Comparison of ENCODE assay signal across 19 cellular contexts in the genomic region with DNA sequence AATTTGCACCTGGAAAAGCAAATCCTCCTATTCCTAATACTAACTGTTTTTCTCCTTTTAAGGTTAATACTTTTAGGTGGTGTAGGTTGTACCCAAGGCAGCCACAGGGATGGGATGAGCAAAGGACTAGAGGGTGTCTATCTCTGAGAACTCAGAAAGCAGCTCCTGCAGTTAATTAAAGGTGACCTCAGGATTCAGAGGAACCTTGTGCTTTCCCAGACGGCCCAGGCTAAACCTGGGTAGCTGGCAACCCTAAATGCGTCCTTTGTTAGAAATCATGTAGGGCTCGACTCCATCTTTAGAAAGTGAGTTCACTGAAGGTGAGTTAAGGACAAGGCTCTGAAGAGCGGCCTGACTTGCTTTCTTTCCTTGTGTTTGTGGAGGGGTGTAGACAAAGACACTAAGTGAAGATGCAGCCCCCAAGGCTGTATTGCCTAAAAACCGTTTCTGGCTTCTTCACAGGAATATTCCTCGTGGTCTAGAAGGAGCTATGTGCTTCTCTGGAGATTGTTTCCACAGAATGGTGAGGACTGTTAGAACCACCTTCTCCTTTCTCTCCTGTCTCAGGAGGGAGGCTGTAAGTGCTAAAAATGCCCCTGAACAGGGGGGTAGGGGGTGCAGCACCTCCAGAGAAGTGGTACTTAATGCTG. TPM values are rescaled to one million over a fixed set of nuclear protein-coding genes. Genes with fewer than 3 reads are reported as not detected.
DNase-seq lines count a peak whose midpoint lies in the region; ATAC-seq, FAIRE-seq and TF ChIP-seq lines count a peak whose summit lies in the region.
"Had no signal": no experiment of that assay in that cellular context is flagged by ENCODE, and none has a peak within 500 bp of the region (broad histone marks: within the 10 kb centered on the region; RNA-seq: fewer than 3 reads in every experiment).

No MANE protein-coding gene starts in this region.

- peak overlapping the region; percentile 59 to 70 for H3K18ac ChIP-seq in mesenchymal stem cell (ENCODE audit: low read depth in 1 of 2, low read length in 2 of 2)

- H2BK15ac ChIP-seq in mesenchymal stem cell (ENCODE audit: low read depth, poor library complexity, severe bottlenecking), result no peak overlapping the region

- no peak overlapping the region for H2AFZ ChIP-seq in mesenchymal stem cell (ENCODE audit: low read depth, low read length)

- intact Hi-C loops in Right ventricle myocardium inferior (cut with DNase I) (no loop called here), right cardiac atrium (cut with DNase I) (no loop called here), kidney (cut with DNase I) (no loop called here)

- no peak overlapping the region for H2BK12ac ChIP-seq in mesenchymal stem cell (ENCODE audit: low read length in 2 of 2)

- FAIRE-seq in kidney (lab: Jason Lieb, UNC), result no peak

- DNase-seq in Right ventricle myocardium inferior (ENCODE audit: missing footprints) (no peak), right cardiac atrium (no peak), T-helper 17 cell (no peak), mesenchymal stem cell (no peak), thoracic aorta (ENCODE audit: low spot score) (no peak), kidney (no peak), Kasumi-1 (lab: John Stamatoyannopoulos, UW) (no peak)
- DNase-seq: ACHN; activated naive CD8-positive, alpha-beta T cell treated with anti-CD3 and anti-CD28 coated beads for 36 hours; activated T-cell treated with anti-CD3 and anti-CD28 coated beads for 4 hours; caudate nucleus; foreskin keratinocyte; GDM1; NCI-H1105 treated with DMSO at 0.1 percent for 48 hours; tibial artery had no signal

- H4K8ac ChIP-seq in mesenchymal stem cell (ENCODE audit: low read length), result peak overlapping the region; percentile 64

- H3K9ac ChIP-seq in mesenchymal stem cell (ENCODE audit: low read length), result peak overlapping the region; percentile 81
- H3K9ac ChIP-seq in kidney (ENCODE audit: low read length in 2 of 2), result no peak overlapping the region

- H3K4me1 Mint-ChIP-seq in T-helper 17 cell, result peaks cover 31% of the 10 kb centered on the region

- H3K4me1 ChIP-seq in right cardiac atrium (ENCODE audit: control insufficient read depth, insufficient read depth, low read length) (peaks cover 4% of the 10 kb centered on the region), mesenchymal stem cell (ENCODE audit: control insufficient read depth, insufficient read depth, low read depth, low read length) (peaks cover 6% of the 10 kb centered on the region), thoracic aorta (ENCODE audit: control insufficient read depth in 1 of 2, low read depth in 2 of 2) (peaks cover 34 to 58% of the 10 kb centered on the region in 2 donors), kidney (ENCODE audit: control insufficient read depth in 1 of 2, insufficient read depth in 1 of 2, low read depth in 1 of 2, low read length in 2 of 2) (peaks cover 0 to 7% of the 10 kb centered on the region in 2 donors)

- peak overlapping the region; percentile 84 for H3K27ac Mint-ChIP-seq in T-helper 17 cell
- H3K27ac Mint-ChIP-seq: activated naive CD8-positive, alpha-beta T cell treated with anti-CD3 and anti-CD28 coated beads for 36 hours; T-helper 2 cell treated with Interferon-gamma antibody and Interleukin-4, amounts not matched to agents 5 μg/mL and 100 μg/mL, for 36 hours had no signal

- peaks cover 4% of the 10 kb centered on the region for H3K36me3 Mint-ChIP-seq in T-helper 17 cell (ENCODE audit: low read depth)

- ATAC-seq in Right ventricle myocardium inferior (peak; percentile 31), right cardiac atrium (no peak), T-helper 17 cell (peak; percentile 16), thoracic aorta (ENCODE audit: insufficient number of reproducible peaks, low FRiP score, low read depth) (no peak), HG03469 (IDR thresholded peaks at IDR 0.05; ENCODE audit: unreplicated experiment) (no peak)
- ATAC-seq: foreskin keratinocyte had no signal

- peak overlapping the region; percentile 49 for H2BK120ac ChIP-seq in mesenchymal stem cell (ENCODE audit: low read depth, low read length)

- H3K9me3 ChIP-seq in right cardiac atrium (ENCODE audit: control insufficient read depth, low read length), result no peaks in the 10 kb centered on the region
- no peaks in the 10 kb centered on the region for H3K9me3 ChIP-seq in T-helper 17 cell (ENCODE audit: control insufficient read depth, low read length, poor library complexity, severe bottlenecking)
- no peaks in the 10 kb centered on the region for H3K9me3 ChIP-seq in mesenchymal stem cell (ENCODE audit: control insufficient read depth, low read length)
- no peaks in the 10 kb centered on the region for H3K9me3 ChIP-seq in thoracic aorta
- H3K9me3 ChIP-seq in kidney (ENCODE audit: control insufficient read depth in 1 of 2, low read length in 2 of 2), result no peaks in the 10 kb centered on the region
- H3K9me3 ChIP-seq: HAP-1, tibial artery had no signal

- peaks cover 21 to 68% of the 10 kb centered on the region in 2 experiments for H3K36me3 ChIP-seq in mesenchymal stem cell (ENCODE audit: control insufficient read depth in 1 of 2, insufficient read depth in 2 of 2, low read depth in 1 of 2, low read length in 2 of 2)
- H3K36me3 ChIP-seq in thoracic aorta, result peaks cover 4% of the 10 kb centered on the region
- H3K36me3 ChIP-seq in kidney (ENCODE audit: control insufficient read depth in 1 of 2, insufficient read depth in 2 of 2, low read length in 2 of 2), result no peaks in the 10 kb centered on the region
- H3K36me3 ChIP-seq: HAP-1 had no signal

- H3K4me3 ChIP-seq in right cardiac atrium (ENCODE audit: low read length), result no peak overlapping the region
- no peak overlapping the region for H3K4me3 ChIP-seq in mesenchymal stem cell (ENCODE audit: insufficient read depth in 1 of 2, low read depth in 1 of 2, low read length in 2 of 2)
- H3K4me3 ChIP-seq in thoracic aorta, result no peak overlapping the region
- no peak overlapping the region for H3K4me3 ChIP-seq in kidney (ENCODE audit: low read length in 2 of 2)
- H3K4me3 ChIP-seq: HAP-1, lung, tibial artery had no signal

- H3K27me3 ChIP-seq in right cardiac atrium (ENCODE audit: control insufficient read depth, insufficient read depth), result no peaks in the 10 kb centered on the region
- H3K27me3 ChIP-seq in mesenchymal stem cell (ENCODE audit: control insufficient read depth in 1 of 2, insufficient read depth in 1 of 2, low read length in 2 of 2), result no peaks in the 10 kb centered on the region
- H3K27me3 ChIP-seq in thoracic aorta (replicated peaks; ENCODE audit: insufficient read depth), result no peaks in the 10 kb centered on the region
- H3K27me3 ChIP-seq: foreskin keratinocyte, tibial artery had no signal

- no peak overlapping the region for H3K4ac ChIP-seq in mesenchymal stem cell (ENCODE audit: low read depth in 1 of 2, low read length in 2 of 2)

- H3K4me2 ChIP-seq in mesenchymal stem cell (ENCODE audit: low read length, poor library complexity, severe bottlenecking), result peak overlapping the region; percentile 9

- peak overlapping the region; percentile 77 for H2AK5ac ChIP-seq in mesenchymal stem cell (ENCODE audit: low read length, severe bottlenecking)

- H3K23ac ChIP-seq in mesenchymal stem cell (ENCODE audit: low read length in 2 of 2), result no peak overlapping the region

- peak overlapping the region; percentile 31 for H3K4me3 Mint-ChIP-seq in T-helper 17 cell
- H3K4me3 Mint-ChIP-seq: activated naive CD8-positive, alpha-beta T cell treated with anti-CD3 and anti-CD28 coated beads for 36 hours; T-helper 2 cell treated with Interferon-gamma antibody and Interleukin-4, amounts not matched to agents 5 μg/mL and 100 μg/mL, for 36 hours had no signal

- no peak overlapping the region for H4K91ac ChIP-seq in mesenchymal stem cell (ENCODE audit: low read length)

- no peak overlapping the region for H2BK5ac ChIP-seq in mesenchymal stem cell (ENCODE audit: low read depth, low read length, poor library complexity, severe bottlenecking)

- 71% methylated on average over 6 of the region's 6 CpGs for WGBS in right cardiac atrium
- 93% methylated on average over 4 of the region's 6 CpGs for WGBS in mesenchymal stem cell

- H3K27ac ChIP-seq in right cardiac atrium (ENCODE audit: low read length), result no peak overlapping the region
- peak overlapping the region; percentile 17 for H3K27ac ChIP-seq in mesenchymal stem cell (ENCODE audit: low read length, poor library complexity, severe bottlenecking)
- H3K27ac ChIP-seq in thoracic aorta, result peak overlapping the region; percentile 16 to 58
- H3K27ac ChIP-seq in kidney (ENCODE audit: low read depth in 2 of 2, low read length in 2 of 2), result no peak overlapping the region
- H3K27ac ChIP-seq: foreskin keratinocyte had no signal

- TF ChIP-seq CTCF in thoracic aorta (IDR thresholded peaks at IDR 0.05) (no peak), kidney (IDR thresholded peaks at IDR 0.05; ENCODE audit: borderline replicate concordance, extremely low read depth, insufficient read depth) (no peak)

- no peaks in the 10 kb centered on the region for H3K27me3 Mint-ChIP-seq in T-helper 17 cell
- H3K27me3 Mint-ChIP-seq: activated naive CD8-positive, alpha-beta T cell treated with anti-CD3 and anti-CD28 coated beads for 36 hours had no signal

- peak overlapping the region in 1 of 2 experiments; percentile 28 for H3K14ac ChIP-seq in mesenchymal stem cell (ENCODE audit: low read length in 2 of 2)

- H3K79me1 ChIP-seq in mesenchymal stem cell (replicated peaks; ENCODE audit: low read length, poor library complexity, severe bottlenecking), result peaks cover 3% of the 10 kb centered on the region

RNA-seq across cellular contexts. Expression of a gene that starts 14.9 kb away (rescaled TPM):
- total RNA-seq in Right ventricle myocardium inferior (57.8 TPM), right cardiac atrium (100 to 1,000 TPM in 1 of 4 donors, 10 to 100 TPM in 3; 82.9 to 117 (median 84.9) TPM), T-helper 17 cell (10 to 100 TPM; 27.0 to 41.6 TPM), thoracic aorta (100 to 1,000 TPM; 113 to 163 TPM), kidney (185 TPM)
- polyA plus RNA-seq in right cardiac atrium (15.8 TPM), kidney (ENCODE audit: insufficient read depth, low read depth, low replicate concordance) (11.8 TPM)
- 183 TPM for polyA plus RNA-seq in mesenchymal stem cell (2013, experiment 1 of 2)
- 178 TPM for polyA plus RNA-seq in mesenchymal stem cell (2013, experiment 2 of 2)

Comparison
In these comparisons a context has a peak if more than half of its experiments do, and no peak if none do; other contexts are left out.
1. ATAC-seq: peak in Right ventricle myocardium inferior (single experiment) and T-helper 17 cell (single experiment); none in right cardiac atrium (0 of 2), thoracic aorta (single experiment) and HG03469 (single experiment).
2. H3K27ac ChIP-seq: peak in mesenchymal stem cell (single experiment) and thoracic aorta (2 of 2); none in right cardiac atrium (single experiment) and kidney (0 of 2).